In genomic region chr19:12722566-12723382, GRCh38 we compare ENCODE assay signal across 8 cellular contexts. TPM values are rescaled to one million over a fixed set of nuclear protein-coding genes. Genes with fewer than 3 reads are reported as not detected.
A peak's percentile ranks its signal among the peaks of the same experiment; 100 is the strongest.
DNase-seq lines count a peak whose midpoint lies in the region; ATAC-seq, FAIRE-seq and TF ChIP-seq lines count a peak whose summit lies in the region.

No MANE protein-coding gene starts in this region.

- no peak for TF ChIP-seq CTCF in upper lobe of right lung (IDR thresholded peaks at IDR 0.05)

- H3K27me3 ChIP-seq in upper lobe of right lung, result no peaks in the 10 kb centered on the region

- H3K36me3 ChIP-seq in upper lobe of right lung, result peaks cover 12% of the 10 kb centered on the region

- DNase-seq in GM12891 (ENCODE audit: insufficient read length, low spot score), result peak; percentile 97
- peak; percentile 98 for DNase-seq in NCI-H146 treated with DMSO at 0.1 percent for 48 hours (lab: John Stamatoyannopoulos, UW; ENCODE audit: unreplicated experiment)
- DNase-seq in T-helper 1 cell, result peak; percentile 89 to 97 (median 94)
- peak; percentile 99 for DNase-seq in amniotic stem cell (lab: John Stamatoyannopoulos, UW)
- DNase-seq in left cardiac atrium, result peak; percentile 99
- peak; percentile 98 for DNase-seq in posterior vena cava (ENCODE audit: low spot score)
- peak; percentile 96 for DNase-seq in upper lobe of right lung

- no peaks in the 10 kb centered on the region for H3K9me3 ChIP-seq in upper lobe of right lung

- H3K4me1 ChIP-seq in upper lobe of right lung, result peaks cover 33% of the 10 kb centered on the region

- ATAC-seq in HG02870 (IDR thresholded peaks at IDR 0.05; ENCODE audit: unreplicated experiment) (peak; percentile 78), left cardiac atrium (peak; percentile 92 to 94), upper lobe of right lung (peak; percentile 94)

- peak overlapping the region; percentile 88 for H3K27ac ChIP-seq in upper lobe of right lung

- FAIRE-seq in GM12891 (lab: Jason Lieb, UNC), result peak; percentile 96

- peak; percentile 40; the same call in 1 of the 2 replicates for TF ChIP-seq POLR2A in GM12891 (IDR thresholded peaks at IDR 0.05; ENCODE audit: low read depth, low read length)

- intact Hi-C loops in left cardiac atrium (cut with DNase I), result no loop called here
- intact Hi-C loops in posterior vena cava (cut with DNase I), result no loop called here
- intact Hi-C loops in upper lobe of right lung (cut with DNase I), result no loop called here

- peak overlapping the region; percentile 63 for H3K4me3 ChIP-seq in upper lobe of right lung

TF ChIP-seq in GM12891, 5 proteins besides CTCF, POLR2A, EP300 and RAD21:
- TF ChIP-seq PAX5 (IDR thresholded peaks at IDR 0.05; ENCODE audit: insufficient read depth, low read length, severe bottlenecking), result no peak
- TF ChIP-seq POU2F2 (IDR thresholded peaks at IDR 0.05; ENCODE audit: low read depth, low read length), result 0 out of 2 replicates have a peak, but pooled peaks have one; percentile 65
- TF ChIP-seq POLR2AphosphoS5 (IDR thresholded peaks at IDR 0.05; ENCODE audit: low read depth, low read length), result peak; percentile 76
- TF ChIP-seq TAF1 (IDR thresholded peaks at IDR 0.05; ENCODE audit: low read depth, low read length), result 0 out of 2 replicates have a peak, but pooled peaks have one; percentile 16
- TF ChIP-seq SPI1 (IDR thresholded peaks at IDR 0.05; ENCODE audit: low read depth, low read length), result no peak

RNA-seq across cellular contexts. Expression of gene TNPO2, which starts 1.0 kb away (rescaled TPM):
- polyA plus RNA-seq in GM12891 (2012; ENCODE audit: low read depth, missing spikeins), result 31.1 TPM
- 10 to 100 TPM; 33.8 to 53.6 TPM for total RNA-seq in left cardiac atrium
- 10 to 100 TPM; 57.5 to 59.2 TPM for total RNA-seq in posterior vena cava
- total RNA-seq in upper lobe of right lung, result 49.0 TPM

RNA-seq across cellular contexts. Expression of gene TRIR, which starts 11.7 kb away (rescaled TPM):
- 264 TPM for polyA plus RNA-seq in GM12891 (2012; ENCODE audit: low read depth, missing spikeins)
- 100 to 1,000 TPM; 112 to 122 TPM for total RNA-seq in left cardiac atrium
- 100 to 1,000 TPM; 109 to 121 TPM for total RNA-seq in posterior vena cava
- total RNA-seq in upper lobe of right lung, result 144 TPM

RNA-seq across cellular contexts. Expression of gene GET3, which starts 14.5 kb away (rescaled TPM):
- 82.3 TPM for polyA plus RNA-seq in GM12891 (2012; ENCODE audit: low read depth, missing spikeins)
- total RNA-seq in left cardiac atrium (10 to 100 TPM; 51.2 to 52.5 TPM), posterior vena cava (10 to 100 TPM; 41.2 to 42.6 TPM), upper lobe of right lung (55.2 TPM)

RNA-seq across cellular contexts. Expression of gene FBXW9, which starts 26.3 kb away (rescaled TPM):
- 5.6 TPM for polyA plus RNA-seq in GM12891 (2012; ENCODE audit: low read depth, missing spikeins)
- total RNA-seq in left cardiac atrium, result 1 to 10 TPM; 1.4 to 2.3 TPM
- 1 to 10 TPM; 3.1 to 3.6 TPM for total RNA-seq in posterior vena cava
- total RNA-seq in upper lobe of right lung, result 4.3 TPM

RNA-seq across cellular contexts. Expression of gene BEST2, which starts 28.8 kb away (rescaled TPM):
- polyA plus RNA-seq in GM12891 (2012; ENCODE audit: low read depth, missing spikeins), result 0.30 TPM
- total RNA-seq in left cardiac atrium (not detected), posterior vena cava (not detected), upper lobe of right lung (not detected)

Comparison
In these comparisons a context has a peak if more than half of its experiments do, and no peak if none do; other contexts are left out.
1. Peak in every context shown above with its lines: DNase-seq, ATAC-seq, H3K4me3 ChIP-seq and H3K27ac ChIP-seq.